25 cellular contexts compared by ENCODE assay signal in the genomic region with DNA sequence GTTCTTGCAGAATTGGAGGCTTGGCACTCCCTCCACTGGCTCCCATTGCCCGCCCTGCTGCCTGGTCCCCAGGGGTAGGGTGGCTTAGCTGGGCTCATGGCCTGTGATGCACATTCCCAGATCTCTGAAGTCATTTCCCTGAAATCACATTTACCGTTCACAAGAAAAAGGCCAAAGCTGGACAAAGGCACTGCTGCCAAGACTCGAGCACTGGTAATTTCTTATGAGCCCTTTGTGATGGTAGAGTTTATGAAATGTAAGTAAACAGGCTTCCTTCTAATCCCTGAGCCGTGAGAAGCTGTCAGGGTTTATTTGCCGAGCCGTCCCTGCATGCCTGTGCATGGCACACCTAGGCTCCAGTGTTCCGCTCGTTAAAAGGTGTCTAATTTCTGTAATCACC.
"Had no signal": no experiment of that assay in that cellular context is flagged by ENCODE, and none has a peak within 500 bp of the region (broad histone marks: within the 10 kb centered on the region; RNA-seq: fewer than 3 reads in every experiment).

No MANE protein-coding gene starts in this region.

- H3K4me3 ChIP-seq: colonic mucosa, esophagus muscularis mucosa, gastroesophageal sphincter, lung, pancreas, psoas muscle, sigmoid colon, skin epidermis, thyroid gland, upper lobe of left lung, uterus had no signal

- H3K4me1 ChIP-seq: colonic mucosa, esophagus muscularis mucosa, gastroesophageal sphincter, pancreas, sigmoid colon, thyroid gland, uterus had no signal

- FAIRE-seq: keratinocyte, pancreas had no signal

- ATAC-seq: gastroesophageal sphincter, left cardiac atrium, left ventricle myocardium superior, psoas muscle had no signal

- H3K27me3 ChIP-seq: colonic mucosa, esophagus muscularis mucosa, gastroesophageal sphincter, pancreas, sigmoid colon, thyroid gland, upper lobe of left lung, uterus had no signal

- H3K36me3 ChIP-seq: colonic mucosa, pancreas, thyroid gland, uterus had no signal

- H3K9me3 ChIP-seq: colonic mucosa, gastroesophageal sphincter, pancreas, psoas muscle, sigmoid colon, thyroid gland, upper lobe of left lung, uterus had no signal

- DNase-seq: colonic mucosa; effector CD4-positive, alpha-beta T cell; foreskin fibroblast; glutamatergic neuron; immature natural killer cell; left cardiac atrium; left ventricle myocardium superior; mesenchymal stem cell; midbrain; naive B cell; occipital lobe; pancreas; psoas muscle; retina; sigmoid colon; stimulated activated CD4-positive, alpha-beta T cell treated with anti-CD3 and anti-CD28 coated beads, Interleukin-12 subunit alpha, Interleukin-12 subunit beta, amount 100 ng/mL, for 4 hours; stimulated activated naive CD4-positive, alpha-beta T cell; thyroid gland; upper lobe of left lung; uterus had no signal

- H3K27ac ChIP-seq: colonic mucosa, esophagus muscularis mucosa, gastroesophageal sphincter, pancreas, psoas muscle, sigmoid colon, skin epidermis, thyroid gland, uterus had no signal
